Comparison of ENCODE assay signal across 13 cellular contexts in genomic region chr6:1778693-1779235, GRCh38.
"Had no signal": no experiment of that assay in that cellular context is flagged by ENCODE, and none has a peak within 500 bp of the region (broad histone marks: within the 10 kb centered on the region; RNA-seq: fewer than 3 reads in every experiment).

No MANE protein-coding gene starts in this region.

- H3K9me3 ChIP-seq: heart left ventricle, lower lobe of right lung, ovary, stomach had no signal

- H3K27ac ChIP-seq: lower lobe of right lung, ovary, skin epidermis, stomach, VCaP had no signal

- DNase-seq: activated CD4-positive, alpha-beta T cell treated with anti-CD3 and anti-CD28 coated beads for 36 hours; activated CD8-positive, alpha-beta T cell treated with anti-CD3 and anti-CD28 coated beads, Interleukin-2, amount 10 ng/mL, durations not matched to agents 7 days and 5 days; activated naive CD4-positive, alpha-beta T cell treated with anti-CD3 and anti-CD28 coated beads, Interleukin-2, amount 10 ng/mL, durations not matched to agents 7 days and 5 days; foreskin melanocyte; heart left ventricle; lower lobe of right lung; ovary; stomach; T-cell; T1000 had no signal

- H3K4me1 ChIP-seq: lower lobe of right lung had no signal

- H3K4me3 ChIP-seq: heart left ventricle, lower lobe of right lung, ovary, skin epidermis, stomach had no signal

- H3K36me3 ChIP-seq: heart left ventricle, lower lobe of right lung, ovary, stomach had no signal

- FAIRE-seq: islet of Langerhans had no signal

- H3K27me3 ChIP-seq: heart left ventricle, ovary, stomach had no signal
